In genomic region chr15:75347222-75348033, GRCh38 we compare ENCODE assay signal across 8 cellular contexts. TPM values are rescaled to one million over a fixed set of nuclear protein-coding genes. Genes with fewer than 3 reads are reported as not detected.
DNase-seq lines count a peak whose midpoint lies in the region; ATAC-seq and TF ChIP-seq lines count a peak whose summit lies in the region.

No MANE protein-coding gene starts in this region.

- H4K20me1 ChIP-seq in GM23248 (ENCODE audit: insufficient read depth) (no peaks in the 10 kb centered on the region), PC-9 (ENCODE audit: insufficient read depth) (no peaks in the 10 kb centered on the region)

- H3K4me1 Mint-ChIP-seq in CD14-positive monocyte = peaks cover 45% of the 10 kb centered on the region

- peak overlapping the region; percentile 89 to 98 for H3K4me3 Mint-ChIP-seq in CD14-positive monocyte

- peak overlapping the region in 3 of 7 donors; percentile 5 to 73 (median 57) for H3K27ac Mint-ChIP-seq in CD14-positive monocyte

- TF ChIP-seq CTCF in CD14-positive monocyte (IDR thresholded peaks at IDR 0.05) (no peak), PC-9 (conservative IDR thresholded peaks at IDR 0.05) (no peak), heart right ventricle (IDR thresholded peaks at IDR 0.05) (no peak), parathyroid adenoma (IDR thresholded peaks at IDR 0.05) (no peak)

- H3K4me1 ChIP-seq in GM23248 (ENCODE audit: insufficient read depth) (no peaks in the 10 kb centered on the region), PC-9 (replicated peaks; ENCODE audit: insufficient read depth) (no peaks in the 10 kb centered on the region), heart right ventricle (peaks cover 5 to 43% (median 18%) of the 10 kb centered on the region in 9 donors), parathyroid adenoma (no peaks in the 10 kb centered on the region)

- peak overlapping the region; percentile 93 for H3K4me2 ChIP-seq in GM23248 (ENCODE audit: unreplicated experiment)
- H3K4me2 ChIP-seq in PC-9 = peak overlapping the region; percentile 100
- H3K4me2 ChIP-seq in parathyroid adenoma (ENCODE audit: low read length) = peak overlapping the region; percentile 99

- H3K79me2 ChIP-seq in GM23248 (ENCODE audit: insufficient read depth) (no peaks in the 10 kb centered on the region), PC-9 (ENCODE audit: low read depth) (no peaks in the 10 kb centered on the region), parathyroid adenoma (no peaks in the 10 kb centered on the region)

- in situ Hi-C loops in GM23248 (cut with MboI) = no loop called here

- peak; percentile 67 to 88 (median 81) for ATAC-seq in heart right ventricle

- DNase-seq in CD14-positive monocyte (ENCODE audit: low spot score) (no peak), GM23248 (peak; percentile 60), PC-9 (peak in 1 of 2 experiments; percentile 58), heart right ventricle (peak; percentile 74 to 75), NCI-H2107 treated with DMSO at 0.1 percent for 48 hours (lab: John Stamatoyannopoulos, UW; ENCODE audit: unreplicated experiment) (no peak), H4 (ENCODE audit: low spot score) (no peak)
- peak; percentile 61 for DNase-seq in activated naive CD4-positive, alpha-beta T cell treated with anti-CD3 and anti-CD28 coated beads, Interleukin-2, amount 50 U/mL, for 16 hours

- 2 to 5% methylated on average over 46 to 62 of the region's 65 CpGs for WGBS in GM23248 (ENCODE audit: low coverage in 1 of 2, low lambda C conversion rate in 2 of 2, missing lambda C conversion rate in 2 of 2), 2 experiments
- 0% methylated on average over 64 to 65 of the region's 65 CpGs for WGBS in heart right ventricle, 2 donors

- BruUV-seq in PC-9 (replicated peaks; lab: Mats Ljungman, UMichigan) = no TSS peak

- H2AFZ ChIP-seq in GM23248 (peak overlapping the region; percentile 92), PC-9 (peak overlapping the region; percentile 84), parathyroid adenoma (peak overlapping the region; percentile 91)

- H3K27ac ChIP-seq in GM23248 (no peak overlapping the region), PC-9 (no peak overlapping the region), heart right ventricle (peak overlapping the region in 9 of 10 donors; percentile 56 to 83 (median 74)), parathyroid adenoma (peak overlapping the region; percentile 53)

- CTCF ChIA-PET in PC-9 (lab: Charles Lee) = interaction anchor here (0.6 to 0.7 kb wide), 5 partner anchors 16 to 536 kb away, joined by 3 to 10 read pairs (median 5); partner anchors contain the start of gene SNX33

- H3K27me3 Mint-ChIP-seq in CD14-positive monocyte (ENCODE audit: low read depth in 3 of 3) = peaks cover 47 to 75% (median 58%) of the 10 kb centered on the region in 3 donors

- H3K36me3 ChIP-seq in GM23248 (ENCODE audit: low read depth) (no peaks in the 10 kb centered on the region), PC-9 (ENCODE audit: low read depth) (no peaks in the 10 kb centered on the region), heart right ventricle (no peaks in the 10 kb centered on the region), parathyroid adenoma (ENCODE audit: control insufficient read depth, insufficient read depth, low read length) (no peaks in the 10 kb centered on the region)

- H3K9ac ChIP-seq in GM23248 (peak overlapping the region; percentile 76), parathyroid adenoma (peak overlapping the region; percentile 28)

- H3K36me3 Mint-ChIP-seq in CD14-positive monocyte = peaks cover 6 to 7% of the 10 kb centered on the region in 2 donors

- POLR2A ChIA-PET in PC-9 (lab: Charles Lee; ENCODE audit: unreplicated experiment) = no interaction called here

- no peaks in the 10 kb centered on the region for H3K27me3 ChIP-seq in GM23248 (replicated peaks; ENCODE audit: insufficient read depth)
- H3K27me3 ChIP-seq in PC-9 (ENCODE audit: insufficient read depth, low read depth) = no peaks in the 10 kb centered on the region
- peaks cover 0 to 37% (median 0%) of the 10 kb centered on the region in 7 donors for H3K27me3 ChIP-seq in heart right ventricle
- no peaks in the 10 kb centered on the region for H3K27me3 ChIP-seq in parathyroid adenoma (ENCODE audit: control insufficient read depth, insufficient read depth, low read length)

- peaks cover 15 to 39% (median 24%) of the 10 kb centered on the region in 7 donors for H3K9me3 Mint-ChIP-seq in CD14-positive monocyte

- H3K4me3 ChIP-seq in GM23248 (peak overlapping the region; percentile 80), PC-9 (peak overlapping the region; percentile 84), heart right ventricle (peak overlapping the region; percentile 71 to 99 (median 88)), parathyroid adenoma (ENCODE audit: low read depth, low read length) (peak overlapping the region; percentile 81)

- H3F3A ChIP-seq in GM23248 (ENCODE audit: insufficient read depth) (peaks cover 11% of the 10 kb centered on the region), PC-9 (ENCODE audit: insufficient read depth, low read depth) (0 out of 2 replicates have a peak, but pooled peaks cover 3% of the 10 kb centered on the region)

- H3K9me3 ChIP-seq in GM23248 (ENCODE audit: low read depth) = no peaks in the 10 kb centered on the region
- H3K9me3 ChIP-seq in PC-9 (ENCODE audit: insufficient read depth, low read depth) = no peaks in the 10 kb centered on the region
- peaks cover 0 to 7% (median 0%) of the 10 kb centered on the region in 11 donors for H3K9me3 ChIP-seq in heart right ventricle
- no peaks in the 10 kb centered on the region for H3K9me3 ChIP-seq in parathyroid adenoma (ENCODE audit: control insufficient read depth, low read length)

- intact Hi-C loops in CD14-positive monocyte (cut with micrococcal nuclease) = no loop called here
- intact Hi-C loops in PC-9 (cut with micrococcal nuclease; ENCODE audit: unreplicated experiment) = no loop called here
- intact Hi-C loops in heart right ventricle (cut with DNase I) = no loop called here

- no peaks in the 10 kb centered on the region for H3K9me2 ChIP-seq in GM23248 (ENCODE audit: insufficient read depth)
- no peaks in the 10 kb centered on the region for H3K9me2 ChIP-seq in PC-9 (ENCODE audit: insufficient read depth)

RNA-seq across cellular contexts. Expression of gene NEIL1, which starts 0.6 kb away (rescaled TPM):
- polyA plus RNA-seq in CD14-positive monocyte (under 1 TPM; 0.52 to 0.53 TPM), GM23248 (2016; fragmentation: Nextera tagmentation; extraction: Ambion mirVana) (2.6 and 3.9 TPM in 2 replicates), heart right ventricle (10 to 100 TPM in 1 of 2 donors, 1 to 10 TPM in 1; 6.1 to 41.6 TPM)
- 2.9 and 15.9 TPM in 2 replicates for total RNA-seq in GM23248 (2014; rRNA removed; shearing (Covaris generic))
- total RNA-seq in PC-9 (2021) (21.3 and 27.1 TPM in 2 replicates), heart right ventricle (10 to 100 TPM in 3 of 10 donors, 1 to 10 TPM in 7; 4.1 to 17.8 (median 8.1) TPM)
- total RNA-seq in H4 (2014; rRNA removed; shearing (Covaris generic)) = 0.72 and 2.3 TPM in 2 replicates

RNA-seq across cellular contexts. Expression of gene COMMD4, which starts 11.6 kb away (rescaled TPM):
- polyA plus RNA-seq in CD14-positive monocyte (10 to 100 TPM; 41.1 to 41.3 TPM), GM23248 (2016; fragmentation: Nextera tagmentation; extraction: Ambion mirVana) (80.9 and 82.5 TPM in 2 replicates), heart right ventricle (10 to 100 TPM; 59.5 to 74.3 TPM)
- total RNA-seq in GM23248 (2014; rRNA removed; shearing (Covaris generic)) = 82.0 and 96.5 TPM in 2 replicates
- total RNA-seq in PC-9 (2021) (132 and 156 TPM in 2 replicates), heart right ventricle (10 to 100 TPM; 29.0 to 45.6 (median 38.0) TPM)
- 110 and 149 TPM in 2 replicates for total RNA-seq in H4 (2014; rRNA removed; shearing (Covaris generic))

RNA-seq across cellular contexts. Expression of gene MAN2C1, which starts 21.0 kb away (rescaled TPM):
- polyA plus RNA-seq in CD14-positive monocyte (10 to 100 TPM; 32.9 to 42.9 TPM), GM23248 (2016; fragmentation: Nextera tagmentation; extraction: Ambion mirVana) (47.6 and 53.0 TPM in 2 replicates), heart right ventricle (100 to 1,000 TPM in 1 of 2 donors, 10 to 100 TPM in 1; 86.7 to 371 TPM)
- 110 and 141 TPM in 2 replicates for total RNA-seq in GM23248 (2014; rRNA removed; shearing (Covaris generic))
- total RNA-seq in PC-9 (2021) (94.3 and 143 TPM in 2 replicates), heart right ventricle (100 to 1,000 TPM in 9 of 10 donors, 10 to 100 TPM in 1; 90.4 to 128 (median 108) TPM)
- total RNA-seq in H4 (2014; rRNA removed; shearing (Covaris generic)) = 15.7 and 23.4 TPM in 2 replicates

Comparison
In these comparisons a context has a peak if more than half of its experiments do, and no peak if none do; other contexts are left out.
1. DNase-seq: peak in GM23248 (single experiment), activated naive CD4-positive, alpha-beta T cell treated with anti-CD3 and anti-CD28 coated beads, Interleukin-2, amount 50 U/mL, for 16 hours (single experiment) and heart right ventricle (2 of 2); none in CD14-positive monocyte (single experiment), NCI-H2107 treated with DMSO at 0.1 percent for 48 hours (single experiment) and H4 (single experiment).
2. H3K27ac ChIP-seq: peak in heart right ventricle (9 of 10) and parathyroid adenoma (single experiment); none in GM23248 (single experiment) and PC-9 (single experiment).
3. Peak in every context shown above with its lines, with median percentiles within 50 percentile points of each other: H2AFZ ChIP-seq, H3K4me2 ChIP-seq and H3K4me3 ChIP-seq.